In genomic region chr4:169617306-169617705, GRCh38 we compare ENCODE assay signal across 12 cellular contexts.
"Had no signal": no experiment of that assay in that cellular context is flagged by ENCODE, and none has a peak within 500 bp of the region (broad histone marks: within the 10 kb centered on the region; RNA-seq: fewer than 3 reads in every experiment).

No MANE protein-coding gene starts in this region.

- H3K27ac Mint-ChIP-seq: stimulated activated memory B cell treated with anti-CD40 and anti-IgM and Interleukin-4, amounts not matched to agents 10 μg/mL and 1 μg/mL and 100 μg/mL, for 72 hours had no signal

- H3K36me3 Mint-ChIP-seq: stimulated activated memory B cell treated with anti-CD40 and anti-IgM and Interleukin-4, amounts not matched to agents 10 μg/mL and 1 μg/mL and 100 μg/mL, for 72 hours had no signal

- H3K9me3 Mint-ChIP-seq: stimulated activated memory B cell treated with anti-CD40 and anti-IgM and Interleukin-4, amounts not matched to agents 10 μg/mL and 1 μg/mL and 100 μg/mL, for 72 hours had no signal

- H3K27me3 ChIP-seq: dorsolateral prefrontal cortex, gastroesophageal sphincter, heart right ventricle, thyroid gland had no signal

- DNase-seq: activated CD4-positive, CD25-positive, alpha-beta regulatory T cell treated with anti-CD3 and anti-CD28 coated beads, Interleukin-2, amount 50 U/mL, for 72 hours; activated CD8-positive, alpha-beta memory T cell treated with anti-CD3 and anti-CD28 coated beads, Interleukin-2, amount 50 U/mL, for 4 hours; activated naive CD4-positive, alpha-beta T cell treated with Interleukin-2 at 50 U/mL for 16 hours; dorsolateral prefrontal cortex; heart right ventricle; left cardiac atrium; lower lobe of right lung; posterior cingulate gyrus; stimulated activated CD4-positive, alpha-beta T cell treated with anti-CD3 and anti-CD28 coated beads, Interleukin-2, amount 100 ng/mL, for 48 hours; thyroid gland had no signal

- ATAC-seq: gastroesophageal sphincter; heart right ventricle; left cardiac atrium; lower lobe of right lung; stimulated activated memory B cell treated with anti-CD40 and anti-IgM and Interleukin-4, amounts not matched to agents 10 μg/mL and 1 μg/mL and 100 μg/mL, for 72 hours had no signal

- H3K27me3 Mint-ChIP-seq: stimulated activated memory B cell treated with anti-CD40 and anti-IgM and Interleukin-4, amounts not matched to agents 10 μg/mL and 1 μg/mL and 100 μg/mL, for 72 hours had no signal

- H3K9me3 ChIP-seq: gastroesophageal sphincter, heart right ventricle, lower lobe of right lung, thyroid gland had no signal

- H3K4me3 Mint-ChIP-seq: stimulated activated memory B cell treated with anti-CD40 and anti-IgM and Interleukin-4, amounts not matched to agents 10 μg/mL and 1 μg/mL and 100 μg/mL, for 72 hours had no signal

- H3K36me3 ChIP-seq: gastroesophageal sphincter, heart right ventricle, lower lobe of right lung, thyroid gland had no signal

- H3K4me3 ChIP-seq: dorsolateral prefrontal cortex, gastroesophageal sphincter, heart right ventricle, lower lobe of right lung, thyroid gland had no signal
